Comparison of ENCODE assay signal across 8 cellular contexts in genomic region chr18:55522011-55522410, GRCh38.
DNase-seq lines count a peak whose midpoint lies in the region; ATAC-seq, FAIRE-seq and TF ChIP-seq lines count a peak whose summit lies in the region.

No MANE protein-coding gene starts in this region.

- POLR2A ChIA-PET in H1 (lab: Charles Lee; ENCODE audit: partially characterized antibody): no interaction called here

- no peak overlapping the region for H3K18ac ChIP-seq in H1 (ENCODE audit: extremely low read depth, low read length)

- peaks cover 0 to 1% (median 0%) of the 10 kb centered on the region in 4 experiments; a peak in 1 of 7 replicates for H3K27me3 ChIP-seq in H1 (replicated peaks in 1 of 4; ENCODE audit: control insufficient read depth in 3 of 4, extremely low read depth in 1 of 4, insufficient read depth in 3 of 4, low read length in 3 of 4)

- H3K27me3 Mint-ChIP-seq in natural killer cell (ENCODE audit: low read depth in 2 of 2): no peaks in the 10 kb centered on the region
- H3K27me3 Mint-ChIP-seq in natural killer cell treated with Interleukin-12 subunit alpha and Interleukin-12 subunit beta and Interleukin-15 and Interleukin-18, amount 100 ng/mL, for 72 hours: no peaks in the 10 kb centered on the region

- no peaks in the 10 kb centered on the region for H4K20me1 ChIP-seq in H1 (replicated peaks in 1 of 2; ENCODE audit: control insufficient read depth in 1 of 2, insufficient read depth in 2 of 2, low read length in 2 of 2)

- no peak for TF ChIP-seq EP300 in H1 (IDR thresholded peaks at IDR 0.05; ENCODE audit: borderline replicate concordance in 1 of 2, low read depth in 2 of 2, low read length in 2 of 2)

- intact Hi-C loops in natural killer cell (cut with micrococcal nuclease): loop anchor here (5.0 kb wide), 1 partner anchor 105 kb away; no protein-coding TSS in a partner anchor

- no peak overlapping the region for H3K4ac ChIP-seq in H1 (replicated peaks; ENCODE audit: insufficient read length, low read depth, low read length)

- peaks cover 3 to 100% of the 10 kb centered on the region in 2 experiments; a peak in 3 of 4 replicates for H3K79me2 ChIP-seq in H1 (ENCODE audit: control insufficient read depth in 1 of 2, insufficient read depth in 2 of 2, low read length in 2 of 2)

- no peak overlapping the region for H2AK5ac ChIP-seq in H1 (ENCODE audit: low read depth, low read length)

- no peaks in the 10 kb centered on the region; a peak in 1 of 8 replicates for H3K36me3 ChIP-seq in H1 (ENCODE audit: control insufficient read depth in 2 of 4, insufficient read depth in 4 of 4, low read length in 3 of 4)

- no peak overlapping the region for H3K4me3 ChIP-seq in H1 (ENCODE audit: extremely low read depth in 1 of 4, insufficient read depth in 2 of 4, low read depth in 3 of 4, low read length in 4 of 4)

- H3K4me2 ChIP-seq in H1 (ENCODE audit: insufficient read depth in 1 of 2, low read depth in 2 of 2, low read length in 2 of 2): no peak overlapping the region

- TF ChIP-seq POLR2A in H1 (IDR thresholded peaks at IDR 0.05; ENCODE audit: control extremely low read depth in 1 of 2, low read depth in 2 of 2, low read length in 2 of 2): no peak

- H2AFZ ChIP-seq in H1 (ENCODE audit: low read length): no peak overlapping the region

- ATAC-seq in natural killer cell (peak in 2 of 3 donors; percentile 34 to 37), HG03460 (IDR thresholded peaks at IDR 0.05; ENCODE audit: unreplicated experiment) (no peak), HG02884 (IDR thresholded peaks at IDR 0.05; ENCODE audit: unreplicated experiment) (no peak)
- ATAC-seq in natural killer cell treated with Interleukin-12 subunit alpha and Interleukin-12 subunit beta and Interleukin-15 and Interleukin-18, amount 100 ng/mL, for 72 hours: no peak

- H3K56ac ChIP-seq in H1 (replicated peaks; ENCODE audit: insufficient read length, low read depth, low read length): no peak overlapping the region

- TF ChIP-seq RAD21 in H1 (IDR thresholded peaks at IDR 0.05 in 1 of 2, conservative IDR thresholded peaks at IDR 0.05 in 1 of 2; ENCODE audit: low read depth in 2 of 2, low read length in 2 of 2): peak; percentile 61 to 69

- H3K27ac Mint-ChIP-seq in natural killer cell: no peak overlapping the region
- H3K27ac Mint-ChIP-seq in natural killer cell treated with Interleukin-12 subunit alpha and Interleukin-12 subunit beta and Interleukin-15 and Interleukin-18, amount 100 ng/mL, for 72 hours: no peak overlapping the region

- H3K9ac ChIP-seq in H1 (replicated peaks in 1 of 4; ENCODE audit: extremely low read depth in 1 of 4, low read depth in 3 of 4, low read length in 3 of 4): no peak overlapping the region

- no peak overlapping the region for H2BK15ac ChIP-seq in H1 (ENCODE audit: low read length)

- H2BK120ac ChIP-seq in H1 (replicated peaks; ENCODE audit: low read depth, low read length): no peak overlapping the region

- 50% methylated on average over 3 of the region's 3 CpGs; no CpG with 5 or more reads in 1 of the 2 experiments for WGBS in H1 (ENCODE audit: extremely low coverage in 1 of 2, insufficient coverage in 1 of 2, insufficient read length in 1 of 2, insufficient replicate concordance in 2 of 2, low coverage in 1 of 2, low lambda C conversion rate in 2 of 2, missing lambda C conversion rate in 1 of 2), 2 experiments

- no peak overlapping the region for H2BK20ac ChIP-seq in H1 (ENCODE audit: low read length)

- peak; percentile 66 for FAIRE-seq in H1 (lab: Jason Lieb, UNC)

- no peak overlapping the region for H3K14ac ChIP-seq in H1 (ENCODE audit: insufficient read length)

- no peaks in the 10 kb centered on the region for H3K9me3 Mint-ChIP-seq in natural killer cell
- H3K9me3 Mint-ChIP-seq in natural killer cell treated with Interleukin-12 subunit alpha and Interleukin-12 subunit beta and Interleukin-15 and Interleukin-18, amount 100 ng/mL, for 72 hours: no peaks in the 10 kb centered on the region

- peak; percentile 40 for TF ChIP-seq CTCF in natural killer cell (IDR thresholded peaks at IDR 0.05)
- peak in 2 of 3 experiments; percentile 65 to 78; a peak in 3 of 4 replicates for TF ChIP-seq CTCF in H1 (IDR thresholded peaks at IDR 0.05; ENCODE audit: control extremely low read depth in 1 of 3, insufficient read depth in 1 of 3, low read depth in 1 of 3, low read length in 3 of 3)

- in situ Hi-C loops in KBM-7 (cut with MboI; ENCODE audit: low pct_unique_long_range_greater_than_20kb, low sequenced_read_pairs): no loop called here

- H3K9me3 ChIP-seq in H1 (ENCODE audit: insufficient read depth in 2 of 2, low read depth in 1 of 2, low read length in 1 of 2): no peaks in the 10 kb centered on the region

- H3K36me3 Mint-ChIP-seq in natural killer cell: no peaks in the 10 kb centered on the region
- H3K36me3 Mint-ChIP-seq in natural killer cell treated with Interleukin-12 subunit alpha and Interleukin-12 subunit beta and Interleukin-15 and Interleukin-18, amount 100 ng/mL, for 72 hours: no peaks in the 10 kb centered on the region

- no peak overlapping the region for H4K8ac ChIP-seq in H1 (ENCODE audit: extremely low read depth, insufficient read depth, low read length)

- H3K79me1 ChIP-seq in H1 (ENCODE audit: low read depth, low read length): no peaks in the 10 kb centered on the region; the same call in 1 of the 2 replicates

- H3K23me2 ChIP-seq in H1 (ENCODE audit: low read depth, low read length): no peaks in the 10 kb centered on the region

- H4K91ac ChIP-seq in H1 (replicated peaks; ENCODE audit: insufficient read length, low read length): no peak overlapping the region

- no peak overlapping the region for H2BK12ac ChIP-seq in H1 (ENCODE audit: low read depth, low read length)

- H3K4me1 Mint-ChIP-seq in natural killer cell: no peaks in the 10 kb centered on the region
- no peaks in the 10 kb centered on the region for H3K4me1 Mint-ChIP-seq in natural killer cell treated with Interleukin-12 subunit alpha and Interleukin-12 subunit beta and Interleukin-15 and Interleukin-18, amount 100 ng/mL, for 72 hours (ENCODE audit: low read depth in 2 of 2)

- peaks cover 0 to 8% (median 5%) of the 10 kb centered on the region in 4 experiments; a peak in 3 of 7 replicates for H3K4me1 ChIP-seq in H1 (replicated peaks in 1 of 4; ENCODE audit: control insufficient read depth in 3 of 4, insufficient read depth in 4 of 4, low read length in 3 of 4)

- DNase-seq in natural killer cell: no peak
- no peak for DNase-seq in natural killer cell treated with Interleukin-12 subunit alpha and Interleukin-12 subunit beta and Interleukin-15 and Interleukin-18, amount 100 ng/mL, for 72 hours (ENCODE audit: low spot score)
- DNase-seq in KBM-7: peak; percentile 46
- DNase-seq in H1 (ENCODE audit: low read depth in 1 of 2, low spot score in 2 of 2): peak in 1 of 2 experiments; percentile 82
- peak; percentile 69 for DNase-seq in superior temporal gyrus (ENCODE audit: extremely low spot score)
- DNase-seq in activated gamma-delta T cell treated with Interleukin-2 at 50 U/mL for 16 hours: no peak

- CTCF ChIA-PET in H1 (lab: Charles Lee; ENCODE audit: partially characterized antibody): interaction anchor here (0.7 to 2.2 kb wide), 19 partner anchors 9 to 260 kb away, joined by 3 to 8 read pairs (median 3); no protein-coding TSS in a partner anchor

- H3K4me3 Mint-ChIP-seq in natural killer cell: no peak overlapping the region
- no peak overlapping the region for H3K4me3 Mint-ChIP-seq in natural killer cell treated with Interleukin-12 subunit alpha and Interleukin-12 subunit beta and Interleukin-15 and Interleukin-18, amount 100 ng/mL, for 72 hours

- H2BK5ac ChIP-seq in H1 (ENCODE audit: low read depth, low read length): no peak overlapping the region

- no peak overlapping the region for H4K5ac ChIP-seq in H1 (ENCODE audit: insufficient read length, low read depth, low read length)

- H3K23ac ChIP-seq in H1 (ENCODE audit: insufficient read length): no peak overlapping the region

- H3K27ac ChIP-seq in H1 (ENCODE audit: low read depth, low read length): no peak overlapping the region

TF ChIP-seq in H1, 55 proteins besides CTCF, POLR2A, EP300 and RAD21:
- TF ChIP-seq BACH1 (IDR thresholded peaks at IDR 0.05; ENCODE audit: low read length) (no peak), SAP30 (IDR thresholded peaks at IDR 0.05; ENCODE audit: insufficient read depth, insufficient replicate concordance, low read length) (no peak), CTBP2 (IDR thresholded peaks at IDR 0.05; ENCODE audit: borderline replicate concordance, insufficient read depth, insufficient read length, low read length) (no peak), SIX5 (IDR thresholded peaks at IDR 0.05; ENCODE audit: low read depth, low read length) (no peak), BCL11A (IDR thresholded peaks at IDR 0.05; ENCODE audit: low read depth in 2 of 2, low read length in 2 of 2) (no peak), HDAC2 (IDR thresholded peaks at IDR 0.05; ENCODE audit: borderline replicate concordance in 1 of 2, low read depth in 2 of 2, low read length in 2 of 2) (no peak), FOSL1 (IDR thresholded peaks at IDR 0.05; ENCODE audit: insufficient read depth, low read depth, low read length) (no peak), EZH2 (IDR thresholded peaks at IDR 0.05; ENCODE audit: low read depth, low read length, severe bottlenecking) (no peak), CBX8 (IDR thresholded peaks at IDR 0.05; ENCODE audit: borderline replicate concordance, low read depth, low read length) (no peak), TCF12 (IDR thresholded peaks at IDR 0.05; ENCODE audit: low read depth, low read length) (no peak), MAFK (IDR thresholded peaks at IDR 0.05; ENCODE audit: low read depth, low read length) (no peak), TAF7 (optimal IDR thresholded peaks at IDR 0.05; ENCODE audit: borderline replicate concordance, low read depth, low read length) (no peak), KDM4A (IDR thresholded peaks at IDR 0.05; ENCODE audit: low read depth, low read length, severe bottlenecking) (no peak), NANOG (IDR thresholded peaks at IDR 0.05; ENCODE audit: insufficient read depth, low read depth, low read length, poor library complexity, severe bottlenecking) (no peak), TAF1 (IDR thresholded peaks at IDR 0.05; ENCODE audit: low read depth, low read length) (no peak), NRF1 (IDR thresholded peaks at IDR 0.05; ENCODE audit: low read depth, low read length) (no peak), ATF3 (IDR thresholded peaks at IDR 0.05; ENCODE audit: insufficient read depth, low read depth, low read length) (no peak), ASH2L (IDR thresholded peaks at IDR 0.05; ENCODE audit: low read length) (no peak), RFX5 (IDR thresholded peaks at IDR 0.05; ENCODE audit: borderline replicate concordance, low read depth, low read length) (no peak), CHD2 (IDR thresholded peaks at IDR 0.05; ENCODE audit: low read length) (no peak)

Comparison
In these comparisons a context has a peak if more than half of its experiments do, and no peak if none do; other contexts are left out.
1. ATAC-seq: peak in natural killer cell (2 of 3); none in natural killer cell treated with Interleukin-12 subunit alpha and Interleukin-12 subunit beta and Interleukin-15 and Interleukin-18, amount 100 ng/mL, for 72 hours (0 of 2), HG03460 (single experiment) and HG02884 (single experiment).
2. DNase-seq: peak in KBM-7 (single experiment) and superior temporal gyrus (single experiment); none in natural killer cell (single experiment), natural killer cell treated with Interleukin-12 subunit alpha and Interleukin-12 subunit beta and Interleukin-15 and Interleukin-18, amount 100 ng/mL, for 72 hours (single experiment) and activated gamma-delta T cell treated with Interleukin-2 at 50 U/mL for 16 hours (single experiment).